ENCODE assay signal across 27 cellular contexts in the genomic region with DNA sequence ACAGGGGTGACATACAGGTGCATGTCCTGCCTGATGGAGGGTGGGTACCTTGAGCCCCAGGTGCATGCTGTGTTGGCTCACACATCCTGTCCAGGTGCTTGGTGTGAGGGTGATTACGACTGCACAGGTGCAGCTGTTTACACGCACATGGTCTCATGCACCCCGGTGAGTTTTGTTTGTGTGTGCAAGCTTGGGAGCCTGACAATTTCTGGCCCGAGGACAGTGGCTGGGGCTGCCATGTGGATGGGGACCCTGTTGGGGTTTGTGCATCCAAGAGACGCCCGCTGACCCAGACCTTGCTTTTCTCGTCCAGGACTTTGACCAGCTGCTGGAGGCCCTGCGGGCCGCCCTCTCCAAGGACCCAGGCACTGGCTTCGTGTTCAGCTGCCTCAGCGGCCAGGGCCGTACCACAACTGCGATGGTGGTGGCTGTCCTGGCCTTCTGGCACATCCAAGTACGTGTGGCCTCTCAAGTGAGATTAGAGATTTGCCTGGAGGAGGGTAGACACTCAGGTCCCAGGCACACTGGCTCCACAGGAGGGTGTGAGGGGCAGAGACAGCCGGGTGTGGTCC.
DNase-seq lines count a peak whose midpoint lies in the region; ATAC-seq and TF ChIP-seq lines count a peak whose summit lies in the region.
"Had no signal": no experiment of that assay in that cellular context is flagged by ENCODE, and none has a peak within 500 bp of the region (broad histone marks: within the 10 kb centered on the region; RNA-seq: fewer than 3 reads in every experiment).

No MANE protein-coding gene starts in this region.

- in situ Hi-C loops in Panc1 (cut with HindIII; ENCODE audit: low pct_unique_long_range_greater_than_20kb, low sequenced_read_pairs): no loop called here

- H3K9me3 ChIP-seq in MM.1S (replicated peaks; ENCODE audit: insufficient read depth, low read length): no peaks in the 10 kb centered on the region
- no peaks in the 10 kb centered on the region for H3K9me3 ChIP-seq in Panc1 (ENCODE audit: control insufficient read depth, insufficient read depth, low read depth, low read length)
- H3K9me3 ChIP-seq in neuronal stem cell (replicated peaks in 1 of 2; ENCODE audit: control insufficient read depth in 2 of 2, insufficient read depth in 1 of 2, low read depth in 1 of 2, low read length in 2 of 2): no peaks in the 10 kb centered on the region
- H3K9me3 ChIP-seq: BE2C, esophagus squamous epithelium, HAP-1, SJCRH30, upper lobe of left lung had no signal

- no peak overlapping the region for H2BK120ac ChIP-seq in neuronal stem cell (ENCODE audit: low read depth, low read length)

- no peaks in the 10 kb centered on the region for H3K79me2 ChIP-seq in MM.1S (ENCODE audit: low read length)

- WGBS in neuronal stem cell (ENCODE audit: extremely low coverage in 2 of 2, insufficient read length in 2 of 2, insufficient replicate concordance in 1 of 2), 2 donors: no CpG with 5 or more reads among the region's 15 CpGs

- no peaks in the 10 kb centered on the region for H4K20me1 ChIP-seq in MM.1S (ENCODE audit: insufficient read depth, low read length)

- H3K27me3 ChIP-seq in MM.1S (replicated peaks; ENCODE audit: insufficient read depth, low read length): no peaks in the 10 kb centered on the region
- H3K27me3 ChIP-seq in Panc1 (ENCODE audit: control insufficient read depth, insufficient read depth, low read length): no peaks in the 10 kb centered on the region
- H3K27me3 ChIP-seq in neuronal stem cell (ENCODE audit: control insufficient read depth in 3 of 3, insufficient read depth in 3 of 3, low read depth in 1 of 3, low read length in 3 of 3): no peaks in the 10 kb centered on the region
- H3K27me3 ChIP-seq: BE2C, cardiac muscle cell, esophagus squamous epithelium, SJCRH30, upper lobe of left lung had no signal

- H3K27ac ChIP-seq in MM.1S (ENCODE audit: low read length) (no peak overlapping the region; the same call in 1 of the 2 replicates), Panc1 (ENCODE audit: low read length) (no peak overlapping the region), neuronal stem cell (replicated peaks; ENCODE audit: low read length) (no peak overlapping the region)
- H3K27ac ChIP-seq: cardiac muscle cell, esophagus squamous epithelium, KMS-11, upper lobe of left lung had no signal

- H2AFZ ChIP-seq in MM.1S (ENCODE audit: low read length) (no peak overlapping the region), neuronal stem cell (ENCODE audit: low read length) (no peak overlapping the region)

- no peak overlapping the region for H3K4me2 ChIP-seq in MM.1S (ENCODE audit: low read depth, low read length)
- no peak overlapping the region for H3K4me2 ChIP-seq in neuronal stem cell (ENCODE audit: insufficient read depth, low read length, poor library complexity, severe bottlenecking)
- H3K4me2 ChIP-seq: KMS-11 had no signal

- no TSS peak for BruUV-seq in Panc1 (replicated peaks; lab: Mats Ljungman, UMichigan)

- H2BK12ac ChIP-seq in neuronal stem cell (ENCODE audit: low read length): peak overlapping the region; percentile 54

- H3K79me1 ChIP-seq in neuronal stem cell (ENCODE audit: low read depth, low read length): no peaks in the 10 kb centered on the region

- CTCF ChIA-PET in Panc1 (lab: Charles Lee): interaction anchor here (0.9 to 2.5 kb wide), 2 partner anchors 80 to 154 kb away, joined by 3 to 26 read pairs; no protein-coding TSS in a partner anchor

- no peaks in the 10 kb centered on the region for H3K36me3 Mint-ChIP-seq in activated naive CD8-positive, alpha-beta T cell treated with anti-CD3 and anti-CD28 coated beads, Interleukin-2, amount 10 ng/mL, durations not matched to agents 7 days and 5 days
- no peaks in the 10 kb centered on the region for H3K36me3 Mint-ChIP-seq in activated naive CD8-positive, alpha-beta T cell treated with anti-CD3 and anti-CD28 coated beads for 36 hours
- H3K36me3 Mint-ChIP-seq: activated naive CD4-positive, alpha-beta T cell treated with anti-CD3 and anti-CD28 coated beads, Interleukin-2, amount 50 U/mL, for 24 hours; T-cell had no signal

- intact Hi-C loops in Panc1 (cut with micrococcal nuclease; ENCODE audit: unreplicated experiment): loop anchor here (2.0 kb wide), 1 partner anchor 80 kb away; no protein-coding TSS in a partner anchor

- H2BK15ac ChIP-seq in neuronal stem cell (ENCODE audit: low read length): no peak overlapping the region

- peak overlapping the region; percentile 75 for H3K14ac ChIP-seq in neuronal stem cell (ENCODE audit: low read length)

- peak overlapping the region; percentile 39 for H4K91ac ChIP-seq in neuronal stem cell (ENCODE audit: low read depth, low read length, poor library complexity)

- H3K27ac Mint-ChIP-seq in activated naive CD8-positive, alpha-beta T cell treated with anti-CD3 and anti-CD28 coated beads, Interleukin-2, amount 10 ng/mL, durations not matched to agents 7 days and 5 days: no peak overlapping the region
- H3K27ac Mint-ChIP-seq in activated naive CD8-positive, alpha-beta T cell treated with anti-CD3 and anti-CD28 coated beads for 36 hours: no peak overlapping the region
- H3K27ac Mint-ChIP-seq: activated naive CD4-positive, alpha-beta T cell treated with anti-CD3 and anti-CD28 coated beads, Interleukin-2, amount 50 U/mL, for 24 hours; activated T-helper 2 cell treated with anti-CD3 and anti-CD28 coated beads, Interferon-gamma antibody, Interleukin-2, Interleukin-4, amounts not matched to agents 10 μg/mL and 5 μg/mL and 100 μg/mL, durations not matched to agents 14 hours and 24 hours and 36 hours; endodermal cell; T-cell had no signal

- H3K4ac ChIP-seq in neuronal stem cell (ENCODE audit: low read length): no peak overlapping the region

- H3K4me3 ChIP-seq in MM.1S (ENCODE audit: low read length): no peak overlapping the region
- no peak overlapping the region for H3K4me3 ChIP-seq in Panc1 (ENCODE audit: low read depth in 2 of 2, low read length in 2 of 2)
- H3K4me3 ChIP-seq in neuronal stem cell (ENCODE audit: low read length in 2 of 2): no peak overlapping the region
- H3K4me3 ChIP-seq: cardiac muscle cell, esophagus squamous epithelium, HAP-1, SJCRH30, upper lobe of left lung had no signal

- no peaks in the 10 kb centered on the region for H3K9me2 ChIP-seq in MM.1S (replicated peaks; ENCODE audit: insufficient read depth, low read length)

- peaks cover 2% of the 10 kb centered on the region for H3K4me1 Mint-ChIP-seq in activated naive CD8-positive, alpha-beta T cell treated with anti-CD3 and anti-CD28 coated beads, Interleukin-2, amount 10 ng/mL, durations not matched to agents 7 days and 5 days
- no peaks in the 10 kb centered on the region for H3K4me1 Mint-ChIP-seq in activated naive CD8-positive, alpha-beta T cell treated with anti-CD3 and anti-CD28 coated beads for 36 hours
- H3K4me1 Mint-ChIP-seq: activated naive CD4-positive, alpha-beta T cell treated with anti-CD3 and anti-CD28 coated beads, Interleukin-2, amount 50 U/mL, for 24 hours; T-cell had no signal

- POLR2A ChIA-PET in activated naive CD8-positive, alpha-beta T cell treated with anti-CD3 and anti-CD28 coated beads, Interleukin-2, amount 10 ng/mL, durations not matched to agents 7 days and 5 days (lab: Charles Lee): no interaction called here
- POLR2A ChIA-PET in Panc1 (lab: Charles Lee): no interaction called here

- ATAC-seq in activated naive CD8-positive, alpha-beta T cell treated with anti-CD3 and anti-CD28 coated beads, Interleukin-2, amount 10 ng/mL, durations not matched to agents 7 days and 5 days (ENCODE audit: low read depth): peak; percentile 15
- no peak for ATAC-seq in Panc1

- peaks cover 4% of the 10 kb centered on the region for H3K27me3 Mint-ChIP-seq in activated naive CD8-positive, alpha-beta T cell treated with anti-CD3 and anti-CD28 coated beads, Interleukin-2, amount 10 ng/mL, durations not matched to agents 7 days and 5 days
- H3K27me3 Mint-ChIP-seq in activated naive CD8-positive, alpha-beta T cell treated with anti-CD3 and anti-CD28 coated beads for 36 hours: no peaks in the 10 kb centered on the region
- H3K27me3 Mint-ChIP-seq: activated naive CD4-positive, alpha-beta T cell treated with anti-CD3 and anti-CD28 coated beads, Interleukin-2, amount 50 U/mL, for 24 hours; T-cell had no signal

- H3K4me1 ChIP-seq in MM.1S (ENCODE audit: low read length) (peaks cover 18% of the 10 kb centered on the region), Panc1 (ENCODE audit: control insufficient read depth, insufficient read depth, low read length) (no peaks in the 10 kb centered on the region), neuronal stem cell (ENCODE audit: control insufficient read depth in 2 of 2, insufficient read depth in 1 of 2, low read depth in 1 of 2, low read length in 2 of 2) (peaks cover 7 to 17% of the 10 kb centered on the region in 2 donors)
- H3K4me1 ChIP-seq: BE2C, esophagus squamous epithelium, HAP-1 had no signal

- peak overlapping the region; percentile 36 for H2AK5ac ChIP-seq in neuronal stem cell (ENCODE audit: low read depth, low read length)

- no peaks in the 10 kb centered on the region for H3K9me3 Mint-ChIP-seq in activated naive CD8-positive, alpha-beta T cell treated with anti-CD3 and anti-CD28 coated beads, Interleukin-2, amount 10 ng/mL, durations not matched to agents 7 days and 5 days
- no peaks in the 10 kb centered on the region for H3K9me3 Mint-ChIP-seq in activated naive CD8-positive, alpha-beta T cell treated with anti-CD3 and anti-CD28 coated beads for 36 hours
- H3K9me3 Mint-ChIP-seq: activated naive CD4-positive, alpha-beta T cell treated with anti-CD3 and anti-CD28 coated beads, Interleukin-2, amount 50 U/mL, for 24 hours; activated T-helper 2 cell treated with anti-CD3 and anti-CD28 coated beads, Interferon-gamma antibody, Interleukin-2, Interleukin-4, amounts not matched to agents 10 μg/mL and 5 μg/mL and 100 μg/mL, durations not matched to agents 14 hours and 24 hours and 36 hours; endodermal cell; neural crest cell; T-cell had no signal

- H3K9ac ChIP-seq in MM.1S (ENCODE audit: low read length) (no peak overlapping the region), neuronal stem cell (ENCODE audit: low read depth, low read length, poor library complexity) (peak overlapping the region; percentile 30)
- H3K9ac ChIP-seq: KMS-11 had no signal

- no peaks in the 10 kb centered on the region for H3F3A ChIP-seq in MM.1S (ENCODE audit: insufficient read depth, low read length)

- peak overlapping the region; percentile 89 for H4K8ac ChIP-seq in neuronal stem cell (ENCODE audit: low read depth, low read length)

- no peak overlapping the region for H2BK5ac ChIP-seq in neuronal stem cell (ENCODE audit: low read length)

- no peak overlapping the region for H3K4me3 Mint-ChIP-seq in activated naive CD8-positive, alpha-beta T cell treated with anti-CD3 and anti-CD28 coated beads, Interleukin-2, amount 10 ng/mL, durations not matched to agents 7 days and 5 days
- no peak overlapping the region for H3K4me3 Mint-ChIP-seq in activated naive CD8-positive, alpha-beta T cell treated with anti-CD3 and anti-CD28 coated beads for 36 hours
- H3K4me3 Mint-ChIP-seq: activated naive CD4-positive, alpha-beta T cell treated with anti-CD3 and anti-CD28 coated beads, Interleukin-2, amount 50 U/mL, for 24 hours; endodermal cell; neural crest cell; T-cell had no signal

- no peak for DNase-seq in activated naive CD8-positive, alpha-beta T cell treated with anti-CD3 and anti-CD28 coated beads, Interleukin-2, amount 10 ng/mL, durations not matched to agents 7 days and 5 days
- no peak for DNase-seq in activated naive CD8-positive, alpha-beta T cell treated with anti-CD3 and anti-CD28 coated beads for 36 hours
- DNase-seq in MM.1S: peak; percentile 45
- no peak for DNase-seq in Panc1 (ENCODE audit: low read depth, low spot score)
- DNase-seq in neuronal stem cell (ENCODE audit: low spot score): no peak
- DNase-seq in NK-92 treated with Interleukin-12 subunit alpha and Interleukin-12 subunit beta, amount 100 ng/mL, for 24 hours (lab: John Stamatoyannopoulos, UW): no peak
- no peak for DNase-seq in SHP77 (lab: John Stamatoyannopoulos, UW)
- no peak for DNase-seq in NCI-H1048 (lab: John Stamatoyannopoulos, UW)
- DNase-seq: activated CD4-positive, CD25-positive, alpha-beta regulatory T cell; aorta; cortex of kidney; DMS79; esophagus squamous epithelium; foreskin melanocyte; GF-D8; mammary epithelial cell had no signal

- no peak for TF ChIP-seq CTCF in MM.1S (IDR thresholded peaks at IDR 0.05; ENCODE audit: low read length)
- TF ChIP-seq CTCF in Panc1 (IDR thresholded peaks at IDR 0.05): peak; percentile 72

- H3K36me3 ChIP-seq in MM.1S (replicated peaks; ENCODE audit: insufficient read depth, low read length): peaks cover 4% of the 10 kb centered on the region; the same call in 1 of the 2 replicates
- no peaks in the 10 kb centered on the region for H3K36me3 ChIP-seq in Panc1 (ENCODE audit: control insufficient read depth, insufficient read depth, low read length)
- H3K36me3 ChIP-seq in neuronal stem cell (replicated peaks in 1 of 2; ENCODE audit: control insufficient read depth in 2 of 2, insufficient read depth in 2 of 2, low read length in 2 of 2): peaks cover 0 to 10% of the 10 kb centered on the region in 2 donors
- H3K36me3 ChIP-seq: BE2C, cardiac muscle cell, SJCRH30 had no signal

- H3K18ac ChIP-seq in neuronal stem cell (ENCODE audit: low read length): no peak overlapping the region

- H3K23ac ChIP-seq in neuronal stem cell (ENCODE audit: low read depth, low read length, poor library complexity): peak overlapping the region; percentile 76
